8 cellular contexts compared by ENCODE assay signal in genomic region chr2:169694113-169694893, GRCh38. TPM values are rescaled to one million over a fixed set of nuclear protein-coding genes. Genes with fewer than 3 reads are reported as not detected.
A peak's percentile ranks its signal among the peaks of the same experiment; 100 is the strongest.
DNase-seq lines count a peak whose midpoint lies in the region; ATAC-seq and TF ChIP-seq lines count a peak whose summit lies in the region.

CFAP210 (minus strand) TSS chr2:169694405; CDS start chr2:169694327, 78 bp downstream.
PHOSPHO2 (plus strand) TSS chr2:169694469; CDS start chr2:169700972, 6,503 bp downstream.

- peak within 1 kb of the TSS; percentile 73 for H3K4me3 ChIP-seq in upper lobe of right lung

- peak within 1 kb of the TSS; percentile 93 for H3K27ac ChIP-seq in upper lobe of right lung

- peaks cover 6% of the 10 kb centered on the region for H3K36me3 ChIP-seq in upper lobe of right lung

- no peaks in the 10 kb centered on the region for H3K27me3 ChIP-seq in upper lobe of right lung

- H3K9me3 ChIP-seq in upper lobe of right lung = no peaks in the 10 kb centered on the region

- peaks cover 4 to 15% (median 9%) of the 10 kb centered on the region in 3 donors for H3K9me3 Mint-ChIP-seq in T-cell

- H3K4me3 Mint-ChIP-seq in T-cell = peak within 1 kb of the TSS; percentile 83 to 97 (median 87)

- in situ Hi-C loops in GM13977 (cut with MboI; ENCODE audit: low pct_unique_long_range_greater_than_20kb, low sequenced_read_pairs, unreplicated experiment) = no loop called here

- H3K27ac Mint-ChIP-seq in T-cell = peak within 1 kb of the TSS; percentile 88 to 92

- TF ChIP-seq CTCF in GM13977 (IDR thresholded peaks at IDR 0.05; ENCODE audit: extremely low read depth, insufficient read depth, missing control alignments) (no peak), upper lobe of right lung (IDR thresholded peaks at IDR 0.05) (no peak)

- DNase-seq in GM13977 (ENCODE audit: low spot score) (peak; percentile 94), NCI-H146 (lab: John Stamatoyannopoulos, UW) (peak; percentile 94), T-cell (peak; percentile 95 to 100 (median 99)), amniotic stem cell (lab: John Stamatoyannopoulos, UW) (peak; percentile 91), left cardiac atrium (peak; percentile 100), posterior cingulate gyrus (peak; percentile 98 to 100 (median 99)), upper lobe of right lung (peak; percentile 100)

- peaks cover 13 to 18% (median 17%) of the 10 kb centered on the region in 3 donors for H3K4me1 Mint-ChIP-seq in T-cell

- peaks cover 5% of the 10 kb centered on the region for H3K4me1 ChIP-seq in upper lobe of right lung

- H3K36me3 Mint-ChIP-seq in T-cell = peaks cover 14% of the 10 kb centered on the region

- H3K27me3 Mint-ChIP-seq in T-cell = peaks cover 5 to 9% of the 10 kb centered on the region in 2 donors

- intact Hi-C loops in left cardiac atrium (cut with DNase I) (loop anchor here in 1 of 2 donors (2.0 kb wide), 1 partner anchor 40 kb away; no protein-coding TSS in a partner anchor), posterior cingulate gyrus (cut with DNase I) (loop anchor here (10.0 kb wide), 1 partner anchor 110 kb away; the partner anchor contains the start of gene PPIG), upper lobe of right lung (cut with DNase I) (no loop called here)

- ATAC-seq in HG02870 (IDR thresholded peaks at IDR 0.05; ENCODE audit: unreplicated experiment) (peak; percentile 99), T-cell (replicated peaks in 1 of 4) (peak; percentile 96 to 99 (median 98)), left cardiac atrium (peak; percentile 100), upper lobe of right lung (peak; percentile 100)

- POLR2A ChIA-PET in T-cell (lab: Charles Lee) = interaction anchor here (0.5 to 3.4 kb wide), 8 partner anchors 11 to 329 kb away, joined by 3 to 25 read pairs (median 4); partner anchors contain the start of gene SSB (in 1 of the 2)

- CTCF ChIA-PET in T-cell (lab: Charles Lee) = interaction anchor here (1.1 to 2.3 kb wide), 2 partner anchors 11 to 13 kb away, joined by 3 to 9 read pairs; no protein-coding TSS in a partner anchor

RNA-seq across cellular contexts. Expression of gene CFAP210, which starts in this region (rescaled TPM):
- total RNA-seq in T-cell (under 1 TPM in 2 of 5 donors, not detected in 3; 0.35 to 0.96 TPM), left cardiac atrium (under 1 TPM in 1 of 2 donors, not detected in 1; 0.16 TPM), upper lobe of right lung (not detected)

RNA-seq across cellular contexts. Expression of gene PHOSPHO2, which starts in this region (rescaled TPM):
- total RNA-seq in T-cell (1 to 10 TPM; 3.6 to 8.6 (median 6.1) TPM), left cardiac atrium (1 to 10 TPM; 3.4 to 3.9 TPM), upper lobe of right lung (5.5 TPM)

Comparison
In these comparisons a context has a peak if more than half of its experiments do, and no peak if none do; other contexts are left out.
1. Peak in every context shown above with its lines: DNase-seq, ATAC-seq, H3K4me3 ChIP-seq and H3K27ac ChIP-seq.